16 cellular contexts compared by ENCODE assay signal in the genomic region with DNA sequence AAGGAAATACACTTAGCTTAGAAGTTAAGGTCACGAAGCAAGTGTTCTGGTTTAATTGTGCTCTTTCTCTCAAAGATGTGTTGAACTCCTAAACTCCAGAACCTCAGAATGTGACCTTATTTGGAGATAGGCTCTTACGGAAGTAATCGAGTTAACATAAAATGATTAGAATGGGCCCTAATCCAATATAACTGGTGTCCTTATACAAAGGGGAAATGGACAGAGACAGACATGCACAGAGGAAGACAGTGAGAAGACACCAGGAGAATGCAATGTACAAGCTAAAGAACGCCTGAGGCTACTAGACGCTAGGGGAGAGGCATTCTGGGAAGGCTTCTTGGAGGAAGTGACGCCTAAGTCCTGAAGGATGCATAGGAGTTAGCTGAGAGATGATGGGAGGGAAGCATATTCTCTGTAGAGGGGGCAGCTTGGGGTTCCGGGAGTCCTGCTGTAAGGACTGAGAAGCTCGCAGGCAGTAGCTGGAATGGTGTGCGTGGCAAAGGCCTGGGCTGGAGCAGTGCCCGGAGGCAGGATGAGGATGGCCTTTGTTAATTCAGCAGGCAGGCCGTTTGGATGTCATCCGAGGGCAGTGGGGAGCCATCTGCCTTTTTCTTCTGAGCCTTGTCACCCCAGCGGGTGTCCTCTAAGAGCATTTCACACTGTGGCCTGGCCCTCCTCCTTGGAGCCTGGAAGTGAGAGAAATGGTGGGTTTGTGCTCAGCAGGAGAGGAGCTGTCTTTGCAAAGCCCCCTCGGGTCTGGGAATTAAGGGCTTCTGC.
A peak's percentile ranks its signal among the peaks of the same experiment; 100 is the strongest.
DNase-seq lines count a peak whose midpoint lies in the region; ATAC-seq and TF ChIP-seq lines count a peak whose summit lies in the region.
"Had no signal": no experiment of that assay in that cellular context is flagged by ENCODE, and none has a peak within 500 bp of the region (broad histone marks: within the 10 kb centered on the region; RNA-seq: fewer than 3 reads in every experiment).

No MANE protein-coding gene starts in this region.

- H3K27ac Mint-ChIP-seq in glutamatergic neuron (ENCODE audit: unreplicated experiment) (peak overlapping the region; percentile 45), nephron progenitor cell (no peak overlapping the region)
- H3K27ac Mint-ChIP-seq: activated CD8-positive, alpha-beta T cell treated with anti-CD3 and anti-CD28 coated beads for 36 hours; T-helper 17 cell had no signal

- peaks cover 6% of the 10 kb centered on the region for H3K4me1 Mint-ChIP-seq in glutamatergic neuron (ENCODE audit: low read depth, unreplicated experiment)
- no peaks in the 10 kb centered on the region for H3K4me1 Mint-ChIP-seq in nephron progenitor cell
- H3K4me1 Mint-ChIP-seq: T-helper 17 cell had no signal

- H3K36me3 ChIP-seq in RWPE2 (ENCODE audit: low read depth) = no peaks in the 10 kb centered on the region
- no peaks in the 10 kb centered on the region for H3K36me3 ChIP-seq in spleen
- no peaks in the 10 kb centered on the region for H3K36me3 ChIP-seq in osteoblast (ENCODE audit: insufficient read depth, low read length)
- H3K36me3 ChIP-seq: cardiac muscle cell, heart right ventricle, lower lobe of right lung had no signal

- H4K20me1 ChIP-seq in osteoblast (ENCODE audit: insufficient read depth, low read length) = no peaks in the 10 kb centered on the region

- H3K27me3 ChIP-seq in RWPE2 (ENCODE audit: insufficient read depth, poor library complexity, severe bottlenecking) = no peaks in the 10 kb centered on the region
- H3K27me3 ChIP-seq in spleen (replicated peaks in 1 of 7) = no peaks in the 10 kb centered on the region
- peaks cover 24% of the 10 kb centered on the region for H3K27me3 ChIP-seq in osteoblast (ENCODE audit: insufficient read depth, low read length)
- H3K27me3 ChIP-seq: cardiac muscle cell, heart right ventricle had no signal

- TF ChIP-seq CTCF in RWPE2 (IDR thresholded peaks at IDR 0.05; ENCODE audit: poor library complexity, severe bottlenecking) (no peak), glutamatergic neuron (IDR thresholded peaks at IDR 0.05; ENCODE audit: partially characterized antibody, unreplicated experiment) (no peak), spleen (IDR thresholded peaks at IDR 0.05 in 8 of 11, conservative IDR thresholded peaks at IDR 0.05 in 3 of 11) (no peak), osteoblast (IDR thresholded peaks at IDR 0.05; ENCODE audit: extremely low read depth, low read depth, low read length) (no peak), nephron progenitor cell (IDR thresholded peaks at IDR 0.05) (no peak)

- H3K4me2 ChIP-seq in osteoblast (ENCODE audit: insufficient read depth, low read length) = no peak overlapping the region
- H3K4me2 ChIP-seq: KMS-11 had no signal

- no peak for TF ChIP-seq POLR2A in spleen (IDR thresholded peaks at IDR 0.05)

- intact Hi-C loops in spleen (cut with DNase I; ENCODE audit: low total_unique reads) = no loop called here

- DNase-seq in NCI-H2081 (lab: John Stamatoyannopoulos, UW) (peak; percentile 15 to 62), NCI-H2081 treated with DMSO at 0.1 percent for 48 hours (lab: John Stamatoyannopoulos, UW) (no peak), RWPE2 (ENCODE audit: low spot score) (peak; percentile 34), glutamatergic neuron (no peak), spleen (peak; percentile 64), osteoblast (ENCODE audit: insufficient read length, low spot score, missing footprints) (no peak), nephron progenitor cell (no peak)
- DNase-seq: activated CD8-positive, alpha-beta T cell treated with anti-CD3 and anti-CD28 coated beads for 36 hours; heart right ventricle; lower lobe of right lung; PC-3; T-helper 17 cell; trophoblast cell had no signal

- no peak overlapping the region for H2AFZ ChIP-seq in osteoblast (ENCODE audit: low read length)

- H3K9me3 Mint-ChIP-seq in glutamatergic neuron (ENCODE audit: unreplicated experiment) (peaks cover 2% of the 10 kb centered on the region), nephron progenitor cell (no peaks in the 10 kb centered on the region)
- H3K9me3 Mint-ChIP-seq: activated CD8-positive, alpha-beta T cell treated with anti-CD3 and anti-CD28 coated beads for 36 hours had no signal

- H3K4me3 Mint-ChIP-seq in glutamatergic neuron (ENCODE audit: unreplicated experiment) (no peak overlapping the region), nephron progenitor cell (no peak overlapping the region)
- H3K4me3 Mint-ChIP-seq: activated CD8-positive, alpha-beta T cell treated with anti-CD3 and anti-CD28 coated beads for 36 hours; T-helper 17 cell had no signal

- H3K27ac ChIP-seq in RWPE2 (ENCODE audit: poor library complexity, severe bottlenecking) (no peak overlapping the region), spleen (no peak overlapping the region), osteoblast (ENCODE audit: low read depth, low read length) (no peak overlapping the region)
- H3K27ac ChIP-seq: cardiac muscle cell, heart right ventricle, KMS-11, lower lobe of right lung had no signal

- no peaks in the 10 kb centered on the region for H3K79me2 ChIP-seq in osteoblast (ENCODE audit: insufficient read depth, low read length)

- peaks cover 20% of the 10 kb centered on the region for H3K4me1 ChIP-seq in RWPE2 (ENCODE audit: insufficient read depth, poor library complexity, severe bottlenecking)
- H3K4me1 ChIP-seq in spleen = peaks cover 0 to 15% (median 8%) of the 10 kb centered on the region in 6 donors
- peaks cover 12% of the 10 kb centered on the region for H3K4me1 ChIP-seq in osteoblast (ENCODE audit: insufficient read depth, low read length)

- H3K9me3 ChIP-seq in RWPE2 (ENCODE audit: severe bottlenecking) = no peaks in the 10 kb centered on the region
- H3K9me3 ChIP-seq in spleen = no peaks in the 10 kb centered on the region
- peaks cover 3% of the 10 kb centered on the region for H3K9me3 ChIP-seq in osteoblast (ENCODE audit: low read depth, low read length)
- H3K9me3 ChIP-seq: heart right ventricle, lower lobe of right lung had no signal

- ATAC-seq in RWPE2 (ENCODE audit: low read depth) = no peak
- no peak for ATAC-seq in GM21447 (IDR thresholded peaks at IDR 0.05; ENCODE audit: unreplicated experiment)
- ATAC-seq: activated CD8-positive, alpha-beta T cell treated with anti-CD3 and anti-CD28 coated beads for 36 hours; heart right ventricle; lower lobe of right lung; PC-3; T-helper 17 cell had no signal

- WGBS in spleen, 5 donors = 87 to 95% (median 91%) methylated on average over 14 of the region's 14 CpGs

- H3K27me3 Mint-ChIP-seq in glutamatergic neuron (ENCODE audit: unreplicated experiment) = peaks cover 4% of the 10 kb centered on the region
- H3K27me3 Mint-ChIP-seq in nephron progenitor cell (ENCODE audit: low read depth, poor library complexity) = peaks cover 17% of the 10 kb centered on the region
- H3K27me3 Mint-ChIP-seq: T-helper 17 cell had no signal

- H3K4me3 ChIP-seq in RWPE2 (ENCODE audit: severe bottlenecking) = no peak overlapping the region
- H3K4me3 ChIP-seq in spleen = no peak overlapping the region
- no peak overlapping the region for H3K4me3 ChIP-seq in osteoblast (ENCODE audit: insufficient read depth, low read length)
- H3K4me3 ChIP-seq: cardiac muscle cell, heart right ventricle, lower lobe of right lung had no signal

- H3K36me3 Mint-ChIP-seq in glutamatergic neuron (ENCODE audit: unreplicated experiment) (no peaks in the 10 kb centered on the region), nephron progenitor cell (ENCODE audit: low read depth) (no peaks in the 10 kb centered on the region)

Comparison
In these comparisons a context has a peak if more than half of its experiments do, and no peak if none do; other contexts are left out.
1. DNase-seq: peak in NCI-H2081 (2 of 2), RWPE2 (single experiment) and spleen (single experiment); none in NCI-H2081 treated with DMSO at 0.1 percent for 48 hours (single experiment), glutamatergic neuron (single experiment), osteoblast (single experiment) and nephron progenitor cell (single experiment).